In genomic region chr16:87851141-87851587, GRCh38 we compare ENCODE assay signal across 13 cellular contexts. TPM values are rescaled to one million over a fixed set of nuclear protein-coding genes. Genes with fewer than 3 reads are reported as not detected.
DNase-seq lines count a peak whose midpoint lies in the region; ATAC-seq, FAIRE-seq and TF ChIP-seq lines count a peak whose summit lies in the region.
"Had no signal": no experiment of that assay in that cellular context is flagged by ENCODE, and none has a peak within 500 bp of the region (broad histone marks: within the 10 kb centered on the region; RNA-seq: fewer than 3 reads in every experiment).

No MANE protein-coding gene starts in this region.

- H3K4me2 ChIP-seq in trophoblast cell (ENCODE audit: low read length), result peak overlapping the region; percentile 30

- H2AFZ ChIP-seq in trophoblast cell (ENCODE audit: insufficient read depth, low read length, poor library complexity), result no peak overlapping the region

- TF ChIP-seq CTCF in HEK293 (tag by site-specific recombination; IDR thresholded peaks at IDR 0.05) (no peak), bronchial epithelial cell (IDR thresholded peaks at IDR 0.05; ENCODE audit: insufficient read depth, low read length, severe bottlenecking) (no peak)

- POLR2A ChIA-PET in HEK293 (lab: Yijun Ruan, JAX), result no interaction called here

- H3K18ac ChIP-seq in trophoblast cell (ENCODE audit: low read length), result peak overlapping the region; percentile 92

- H3K9me3 ChIP-seq in HEK293 (ENCODE audit: control insufficient read depth, insufficient read depth, low read depth, low read length) (no peaks in the 10 kb centered on the region), trophoblast cell (ENCODE audit: insufficient read depth, low read depth, low read length) (peaks cover 6% of the 10 kb centered on the region)

- peak overlapping the region; percentile 87 for H3K4ac ChIP-seq in trophoblast cell (ENCODE audit: low read depth, low read length)

- H4K12ac ChIP-seq in trophoblast cell (ENCODE audit: low read depth, low read length), result no peak overlapping the region

- no peak for ATAC-seq in GM21390 (IDR thresholded peaks at IDR 0.05; ENCODE audit: unreplicated experiment)

- no peak overlapping the region for H3K23ac ChIP-seq in trophoblast cell (ENCODE audit: low read length)

- peak overlapping the region; percentile 89 for H2BK12ac ChIP-seq in trophoblast cell (ENCODE audit: low read length)

- H3K36me3 ChIP-seq in HEK293 (ENCODE audit: control insufficient read depth in 2 of 2, insufficient read depth in 1 of 2, low read length in 2 of 2), result peaks cover 0 to 42% of the 10 kb centered on the region in 2 experiments; a peak in 1 of 3 replicates
- H3K36me3 ChIP-seq in bronchial epithelial cell (ENCODE audit: control insufficient read depth, insufficient read depth, low read length), result peaks cover 68% of the 10 kb centered on the region
- peaks cover 64 to 68% of the 10 kb centered on the region in 2 experiments for H3K36me3 ChIP-seq in trophoblast cell (ENCODE audit: control insufficient read depth in 1 of 2, insufficient read depth in 2 of 2, low read length in 2 of 2)

- H4K91ac ChIP-seq in trophoblast cell (ENCODE audit: low read depth, low read length), result peak overlapping the region; percentile 92

- peaks cover 46% of the 10 kb centered on the region for H3K79me1 ChIP-seq in trophoblast cell (ENCODE audit: low read length)

- peaks cover 8% of the 10 kb centered on the region for H3K4me1 ChIP-seq in HEK293 (ENCODE audit: control insufficient read depth, insufficient read depth, low read length)
- peaks cover 53 to 56% of the 10 kb centered on the region in 2 experiments for H3K4me1 ChIP-seq in trophoblast cell (ENCODE audit: control insufficient read depth in 1 of 2, insufficient read depth in 2 of 2, low read length in 2 of 2)

- no peak overlapping the region for H3K27ac ChIP-seq in HEK293 (ENCODE audit: extremely low read depth, low read depth, low read length)
- peak overlapping the region; percentile 89 for H3K27ac ChIP-seq in trophoblast cell (ENCODE audit: low read depth, low read length)
- H3K27ac ChIP-seq: VCaP had no signal

- peaks cover 41% of the 10 kb centered on the region for H3K79me2 ChIP-seq in trophoblast cell (ENCODE audit: control insufficient read depth, insufficient read depth, low read length, poor library complexity)

- no peak overlapping the region for H3K4me3 ChIP-seq in HEK293 (ENCODE audit: low read depth, low read length)
- no peak overlapping the region for H3K4me3 ChIP-seq in bronchial epithelial cell (ENCODE audit: low read depth, low read length)
- no peak overlapping the region for H3K4me3 ChIP-seq in trophoblast cell (ENCODE audit: low read depth, low read length)

- no peak overlapping the region for H3K9ac ChIP-seq in trophoblast cell (ENCODE audit: low read length)

- FAIRE-seq in bronchial epithelial cell (lab: Jason Lieb, UNC), result no peak

- H3K27me3 ChIP-seq in bronchial epithelial cell (ENCODE audit: control insufficient read depth, insufficient read depth, low read length), result no peaks in the 10 kb centered on the region
- no peaks in the 10 kb centered on the region for H3K27me3 ChIP-seq in trophoblast cell (ENCODE audit: insufficient read depth, low read length)

- peak overlapping the region; percentile 86 for H2AK5ac ChIP-seq in trophoblast cell (ENCODE audit: low read length)

- peak overlapping the region; percentile 82 for H3K14ac ChIP-seq in trophoblast cell (ENCODE audit: low read length)

- WGBS in trophoblast cell (ENCODE audit: extremely low coverage, insufficient coverage, insufficient read length), result no CpG with 5 or more reads among the region's 14 CpGs

- DNase-seq in SHP77 treated with DMSO at 0.1 percent for 48 hours (lab: John Stamatoyannopoulos, UW) (peak; percentile 15), SHP77 (lab: John Stamatoyannopoulos, UW) (no peak), bronchial epithelial cell (ENCODE audit: low read depth) (peak; percentile 73), trophoblast cell (peak; percentile 75 to 80), AML-193 (lab: John Stamatoyannopoulos, UW) (no peak), hepatic stellate cell (ENCODE audit: low spot score) (no peak)
- DNase-seq: activated T-cell treated with anti-CD3 and anti-CD28 coated beads, Interleukin-2, amount 50 U/mL, for 1 hour; NCI-H1105 treated with DMSO at 0.1 percent for 48 hours; posterior cingulate gyrus; stimulated activated CD4-positive, alpha-beta T cell treated with anti-CD3 and anti-CD28 coated beads, Interleukin-2, amount 100 ng/mL, for 24 hours had no signal

- peak overlapping the region; percentile 96 for H2BK5ac ChIP-seq in trophoblast cell (ENCODE audit: low read depth, low read length, poor library complexity)

- peak overlapping the region; percentile 86 for H4K8ac ChIP-seq in trophoblast cell (ENCODE audit: low read depth, low read length)

- H2BK120ac ChIP-seq in trophoblast cell (ENCODE audit: insufficient read depth, low read length, poor library complexity), result peak overlapping the region; percentile 96

- CTCF ChIA-PET in HEK293 (lab: Yijun Ruan, JAX), result interaction anchor here (0.6 to 5.3 kb wide), 10 partner anchors 15 to 157 kb away, joined by 3 to 120 read pairs (median 15); partner anchors contain the start of gene SLC7A5

TF ChIP-seq in HEK293, 187 proteins besides CTCF, POLR2A, EP300 and RAD21:
- TF ChIP-seq GLI2 (tag by site-specific recombination; IDR thresholded peaks at IDR 0.05; ENCODE audit: borderline replicate concordance, low read depth), result no peak
- TF ChIP-seq ZFHX2 (tag by site-specific recombination; conservative IDR thresholded peaks at IDR 0.05), result peak; percentile 32; the same call in 1 of the 2 replicates
- peak; percentile 55 for TF ChIP-seq PRDM10 (tag by site-specific recombination; IDR thresholded peaks at IDR 0.05)
- peak; percentile 31; the same call in 1 of the 2 replicates for TF ChIP-seq GLIS1 (tag by site-specific recombination; IDR thresholded peaks at IDR 0.05)
- TF ChIP-seq ZIC2 (tag by site-specific recombination; IDR thresholded peaks at IDR 0.05), result peak; percentile 29; the same call in 1 of the 2 replicates

RNA-seq across cellular contexts. Expression of gene SLC7A5, which starts 18.1 kb away (rescaled TPM):
- total RNA-seq in bronchial epithelial cell, result 169 and 243 TPM in 2 replicates
- polyA plus RNA-seq in trophoblast cell (2013), result 379 and 403 TPM in 2 replicates

Comparison
In these comparisons a context has a peak if more than half of its experiments do, and no peak if none do; other contexts are left out.
1. DNase-seq: peak in SHP77 treated with DMSO at 0.1 percent for 48 hours (single experiment), bronchial epithelial cell (single experiment) and trophoblast cell (2 of 2); none in SHP77 (0 of 2), AML-193 (0 of 2) and hepatic stellate cell (single experiment).